1 cellular context compared by ENCODE assay signal in the genomic region with DNA sequence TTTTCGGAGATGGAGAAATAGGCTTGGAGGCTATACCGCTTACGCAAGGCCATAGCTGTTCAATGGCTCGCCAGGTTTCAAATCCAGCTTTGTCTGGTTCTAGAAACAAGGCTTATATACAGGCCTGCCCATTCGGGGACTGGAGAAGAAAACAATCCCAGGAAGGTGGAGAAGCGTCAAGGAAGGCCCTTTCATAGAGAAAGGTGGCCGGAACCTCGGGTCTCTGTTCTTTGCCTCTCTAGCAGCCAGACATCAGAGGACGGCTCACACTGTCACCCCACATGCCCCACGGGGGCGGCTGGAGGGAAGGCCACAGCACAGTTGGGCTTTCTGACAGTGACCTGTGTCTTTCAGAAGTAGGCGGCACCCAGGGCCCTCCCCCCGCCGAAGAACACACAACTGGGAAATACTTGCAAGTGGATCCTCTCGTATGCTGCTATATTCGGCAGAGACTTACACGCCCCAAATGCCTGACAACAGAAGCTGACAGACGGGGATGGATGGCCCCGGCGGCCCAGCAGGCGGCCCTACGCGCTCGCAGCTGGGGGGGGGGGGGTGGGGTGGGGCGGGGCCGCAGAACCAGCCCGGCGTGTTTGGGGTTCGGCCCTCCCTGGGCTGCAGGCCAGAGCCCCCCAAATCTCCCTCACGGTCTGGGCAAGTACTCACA.
A peak's percentile ranks its signal among the peaks of the same experiment; 100 is the strongest.
TF ChIP-seq lines count a peak whose summit lies in the region.

No MANE protein-coding gene starts in this region.

TF ChIP-seq in K562, 482 proteins besides CTCF, POLR2A, EP300 and RAD21 (continued from another document and continues in another):
- TF ChIP-seq, protein P1, sequence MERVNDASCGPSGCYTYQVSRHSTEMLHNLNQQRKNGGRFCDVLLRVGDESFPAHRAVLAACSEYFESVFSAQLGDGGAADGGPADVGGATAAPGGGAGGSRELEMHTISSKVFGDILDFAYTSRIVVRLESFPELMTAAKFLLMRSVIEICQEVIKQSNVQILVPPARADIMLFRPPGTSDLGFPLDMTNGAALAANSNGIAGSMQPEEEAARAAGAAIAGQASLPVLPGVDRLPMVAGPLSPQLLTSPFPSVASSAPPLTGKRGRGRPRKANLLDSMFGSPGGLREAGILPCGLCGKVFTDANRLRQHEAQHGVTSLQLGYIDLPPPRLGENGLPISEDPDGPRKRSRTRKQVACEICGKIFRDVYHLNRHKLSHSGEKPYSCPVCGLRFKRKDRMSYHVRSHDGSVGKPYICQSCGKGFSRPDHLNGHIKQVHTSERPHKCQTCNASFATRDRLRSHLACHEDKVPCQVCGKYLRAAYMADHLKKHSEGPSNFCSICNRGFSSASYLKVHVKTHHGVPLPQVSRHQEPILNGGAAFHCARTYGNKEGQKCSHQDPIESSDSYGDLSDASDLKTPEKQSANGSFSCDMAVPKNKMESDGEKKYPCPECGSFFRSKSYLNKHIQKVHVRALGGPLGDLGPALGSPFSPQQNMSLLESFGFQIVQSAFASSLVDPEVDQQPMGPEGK (CRISPR knock-in tag; IDR thresholded peaks at IDR 0.05; ENCODE audit: borderline replicate concordance) = no peak
- TF ChIP-seq ATF7 (IDR thresholded peaks at IDR 0.05) (no peak), DMBX1 (CRISPR knock-in tag; IDR thresholded peaks at IDR 0.05; ENCODE audit: borderline replicate concordance) (no peak; the same call in 1 of the 2 replicates), SLC30A9 (CRISPR knock-in tag; IDR thresholded peaks at IDR 0.05) (no peak), CBFA2T3 (IDR thresholded peaks at IDR 0.05) (no peak; the same call in 1 of the 2 replicates), SIN3A (IDR thresholded peaks at IDR 0.05; ENCODE audit: borderline replicate concordance in 2 of 2, control insufficient read depth in 1 of 2, low read depth in 2 of 2, low read length in 2 of 2) (peak; percentile 36 to 87; a peak in 2 of 4 replicates), ZNF830 (CRISPR knock-in tag; IDR thresholded peaks at IDR 0.05) (no peak), RBM14 (IDR thresholded peaks at IDR 0.05; ENCODE audit: borderline replicate concordance, insufficient read depth, low read depth, low read length) (no peak), NCOA1 (IDR thresholded peaks at IDR 0.05; ENCODE audit: low read depth) (no peak), ZNF143 (CRISPR knock-in tag; IDR thresholded peaks at IDR 0.05) (no peak), PML (IDR thresholded peaks at IDR 0.05; ENCODE audit: low read length) (no peak), HIVEP1 (CRISPR knock-in tag; IDR thresholded peaks at IDR 0.05) (no peak), PYGO2 (tag; IDR thresholded peaks at IDR 0.05) (no peak), GABPA (tag; conservative IDR thresholded peaks at IDR 0.05; ENCODE audit: low read depth) (no peak), CREM (IDR thresholded peaks at IDR 0.05; ENCODE audit: low read depth) (peak; percentile 58), SIN3B (IDR thresholded peaks at IDR 0.05; ENCODE audit: low read depth) (no peak), DACH1 (IDR thresholded peaks at IDR 0.05; ENCODE audit: partially characterized antibody) (no peak), SMARCE1 (IDR thresholded peaks at IDR 0.05) (no peak), CBX5 (IDR thresholded peaks at IDR 0.05; ENCODE audit: borderline replicate concordance, low read depth) (no peak), RBBP5 (IDR thresholded peaks at IDR 0.05; ENCODE audit: borderline replicate concordance, insufficient read depth, low read length, poor library complexity, severe bottlenecking) (peak; percentile 7), CBX2 (IDR thresholded peaks at IDR 0.05; ENCODE audit: insufficient read depth, low read length, poor library complexity, severe bottlenecking) (no peak), ZBTB7A (IDR thresholded peaks at IDR 0.05; ENCODE audit: borderline replicate concordance, control insufficient read depth, low read depth, low read length) (peak; percentile 8; the same call in 1 of the 2 replicates), MXI1 (IDR thresholded peaks at IDR 0.05; ENCODE audit: low read depth, low read length) (peak; percentile 40; the same call in 1 of the 2 replicates), RBM25 (IDR thresholded peaks at IDR 0.05; ENCODE audit: low read depth, low read length, severe bottlenecking) (no peak), CHD1 (IDR thresholded peaks at IDR 0.05; ENCODE audit: low read length) (no peak), FOS (IDR thresholded peaks at IDR 0.05; ENCODE audit: extremely low read depth, insufficient read length) (no peak), ZNF79 (CRISPR knock-in tag; IDR thresholded peaks at IDR 0.05; ENCODE audit: low read depth) (no peak), ZZZ3 (IDR thresholded peaks at IDR 0.05) (no peak), MED1 (CRISPR knock-in tag; IDR thresholded peaks at IDR 0.05; ENCODE audit: borderline replicate concordance) (no peak), ZNF174 (CRISPR knock-in tag; IDR thresholded peaks at IDR 0.05) (no peak), KAT7 (CRISPR knock-in tag; IDR thresholded peaks at IDR 0.05; ENCODE audit: borderline replicate concordance) (no peak; the same call in 1 of the 2 replicates), MEIS2 (IDR thresholded peaks at IDR 0.05; ENCODE audit: partially characterized antibody) (peak; percentile 97), ZNF586 (CRISPR knock-in tag; conservative IDR thresholded peaks at IDR 0.05) (no peak)
- TF ChIP-seq, protein P2, sequence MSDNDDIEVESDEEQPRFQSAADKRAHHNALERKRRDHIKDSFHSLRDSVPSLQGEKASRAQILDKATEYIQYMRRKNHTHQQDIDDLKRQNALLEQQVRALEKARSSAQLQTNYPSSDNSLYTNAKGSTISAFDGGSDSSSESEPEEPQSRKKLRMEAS (CRISPR knock-in tag; IDR thresholded peaks at IDR 0.05) = no peak
- TF ChIP-seq, protein P3, sequence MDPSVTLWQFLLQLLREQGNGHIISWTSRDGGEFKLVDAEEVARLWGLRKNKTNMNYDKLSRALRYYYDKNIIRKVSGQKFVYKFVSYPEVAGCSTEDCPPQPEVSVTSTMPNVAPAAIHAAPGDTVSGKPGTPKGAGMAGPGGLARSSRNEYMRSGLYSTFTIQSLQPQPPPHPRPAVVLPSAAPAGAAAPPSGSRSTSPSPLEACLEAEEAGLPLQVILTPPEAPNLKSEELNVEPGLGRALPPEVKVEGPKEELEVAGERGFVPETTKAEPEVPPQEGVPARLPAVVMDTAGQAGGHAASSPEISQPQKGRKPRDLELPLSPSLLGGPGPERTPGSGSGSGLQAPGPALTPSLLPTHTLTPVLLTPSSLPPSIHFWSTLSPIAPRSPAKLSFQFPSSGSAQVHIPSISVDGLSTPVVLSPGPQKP (CRISPR knock-in tag; IDR thresholded peaks at IDR 0.05) = no peak
- TF ChIP-seq, protein P4, sequence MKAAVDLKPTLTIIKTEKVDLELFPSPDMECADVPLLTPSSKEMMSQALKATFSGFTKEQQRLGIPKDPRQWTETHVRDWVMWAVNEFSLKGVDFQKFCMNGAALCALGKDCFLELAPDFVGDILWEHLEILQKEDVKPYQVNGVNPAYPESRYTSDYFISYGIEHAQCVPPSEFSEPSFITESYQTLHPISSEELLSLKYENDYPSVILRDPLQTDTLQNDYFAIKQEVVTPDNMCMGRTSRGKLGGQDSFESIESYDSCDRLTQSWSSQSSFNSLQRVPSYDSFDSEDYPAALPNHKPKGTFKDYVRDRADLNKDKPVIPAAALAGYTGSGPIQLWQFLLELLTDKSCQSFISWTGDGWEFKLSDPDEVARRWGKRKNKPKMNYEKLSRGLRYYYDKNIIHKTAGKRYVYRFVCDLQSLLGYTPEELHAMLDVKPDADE (conservative IDR thresholded peaks at IDR 0.05; ENCODE audit: control insufficient read depth, low read depth, low read length) = no peak; the same call in 1 of the 2 replicates
- TF ChIP-seq, protein P5, sequence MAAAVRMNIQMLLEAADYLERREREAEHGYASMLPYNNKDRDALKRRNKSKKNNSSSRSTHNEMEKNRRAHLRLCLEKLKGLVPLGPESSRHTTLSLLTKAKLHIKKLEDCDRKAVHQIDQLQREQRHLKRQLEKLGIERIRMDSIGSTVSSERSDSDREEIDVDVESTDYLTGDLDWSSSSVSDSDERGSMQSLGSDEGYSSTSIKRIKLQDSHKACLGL (CRISPR knock-in tag; IDR thresholded peaks at IDR 0.05; ENCODE audit: borderline replicate concordance, poor library complexity, severe bottlenecking) = no peak
- TF ChIP-seq, protein P6, sequence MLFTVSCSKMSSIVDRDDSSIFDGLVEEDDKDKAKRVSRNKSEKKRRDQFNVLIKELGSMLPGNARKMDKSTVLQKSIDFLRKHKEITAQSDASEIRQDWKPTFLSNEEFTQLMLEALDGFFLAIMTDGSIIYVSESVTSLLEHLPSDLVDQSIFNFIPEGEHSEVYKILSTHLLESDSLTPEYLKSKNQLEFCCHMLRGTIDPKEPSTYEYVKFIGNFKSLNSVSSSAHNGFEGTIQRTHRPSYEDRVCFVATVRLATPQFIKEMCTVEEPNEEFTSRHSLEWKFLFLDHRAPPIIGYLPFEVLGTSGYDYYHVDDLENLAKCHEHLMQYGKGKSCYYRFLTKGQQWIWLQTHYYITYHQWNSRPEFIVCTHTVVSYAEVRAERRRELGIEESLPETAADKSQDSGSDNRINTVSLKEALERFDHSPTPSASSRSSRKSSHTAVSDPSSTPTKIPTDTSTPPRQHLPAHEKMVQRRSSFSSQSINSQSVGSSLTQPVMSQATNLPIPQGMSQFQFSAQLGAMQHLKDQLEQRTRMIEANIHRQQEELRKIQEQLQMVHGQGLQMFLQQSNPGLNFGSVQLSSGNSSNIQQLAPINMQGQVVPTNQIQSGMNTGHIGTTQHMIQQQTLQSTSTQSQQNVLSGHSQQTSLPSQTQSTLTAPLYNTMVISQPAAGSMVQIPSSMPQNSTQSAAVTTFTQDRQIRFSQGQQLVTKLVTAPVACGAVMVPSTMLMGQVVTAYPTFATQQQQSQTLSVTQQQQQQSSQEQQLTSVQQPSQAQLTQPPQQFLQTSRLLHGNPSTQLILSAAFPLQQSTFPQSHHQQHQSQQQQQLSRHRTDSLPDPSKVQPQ (CRISPR knock-in tag; IDR thresholded peaks at IDR 0.05; ENCODE audit: borderline replicate concordance) = no peak
- TF ChIP-seq, protein P7, sequence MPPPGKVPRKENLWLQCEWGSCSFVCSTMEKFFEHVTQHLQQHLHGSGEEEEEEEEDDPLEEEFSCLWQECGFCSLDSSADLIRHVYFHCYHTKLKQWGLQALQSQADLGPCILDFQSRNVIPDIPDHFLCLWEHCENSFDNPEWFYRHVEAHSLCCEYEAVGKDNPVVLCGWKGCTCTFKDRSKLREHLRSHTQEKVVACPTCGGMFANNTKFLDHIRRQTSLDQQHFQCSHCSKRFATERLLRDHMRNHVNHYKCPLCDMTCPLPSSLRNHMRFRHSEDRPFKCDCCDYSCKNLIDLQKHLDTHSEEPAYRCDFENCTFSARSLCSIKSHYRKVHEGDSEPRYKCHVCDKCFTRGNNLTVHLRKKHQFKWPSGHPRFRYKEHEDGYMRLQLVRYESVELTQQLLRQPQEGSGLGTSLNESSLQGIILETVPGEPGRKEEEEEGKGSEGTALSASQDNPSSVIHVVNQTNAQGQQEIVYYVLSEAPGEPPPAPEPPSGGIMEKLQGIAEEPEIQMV (tag; conservative IDR thresholded peaks at IDR 0.05; ENCODE audit: low read depth) = no peak
- TF ChIP-seq, protein P8, sequence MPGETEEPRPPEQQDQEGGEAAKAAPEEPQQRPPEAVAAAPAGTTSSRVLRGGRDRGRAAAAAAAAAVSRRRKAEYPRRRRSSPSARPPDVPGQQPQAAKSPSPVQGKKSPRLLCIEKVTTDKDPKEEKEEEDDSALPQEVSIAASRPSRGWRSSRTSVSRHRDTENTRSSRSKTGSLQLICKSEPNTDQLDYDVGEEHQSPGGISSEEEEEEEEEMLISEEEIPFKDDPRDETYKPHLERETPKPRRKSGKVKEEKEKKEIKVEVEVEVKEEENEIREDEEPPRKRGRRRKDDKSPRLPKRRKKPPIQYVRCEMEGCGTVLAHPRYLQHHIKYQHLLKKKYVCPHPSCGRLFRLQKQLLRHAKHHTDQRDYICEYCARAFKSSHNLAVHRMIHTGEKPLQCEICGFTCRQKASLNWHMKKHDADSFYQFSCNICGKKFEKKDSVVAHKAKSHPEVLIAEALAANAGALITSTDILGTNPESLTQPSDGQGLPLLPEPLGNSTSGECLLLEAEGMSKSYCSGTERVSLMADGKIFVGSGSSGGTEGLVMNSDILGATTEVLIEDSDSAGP (CRISPR knock-in tag; IDR thresholded peaks at IDR 0.05) = no peak
- TF ChIP-seq, protein P9, sequence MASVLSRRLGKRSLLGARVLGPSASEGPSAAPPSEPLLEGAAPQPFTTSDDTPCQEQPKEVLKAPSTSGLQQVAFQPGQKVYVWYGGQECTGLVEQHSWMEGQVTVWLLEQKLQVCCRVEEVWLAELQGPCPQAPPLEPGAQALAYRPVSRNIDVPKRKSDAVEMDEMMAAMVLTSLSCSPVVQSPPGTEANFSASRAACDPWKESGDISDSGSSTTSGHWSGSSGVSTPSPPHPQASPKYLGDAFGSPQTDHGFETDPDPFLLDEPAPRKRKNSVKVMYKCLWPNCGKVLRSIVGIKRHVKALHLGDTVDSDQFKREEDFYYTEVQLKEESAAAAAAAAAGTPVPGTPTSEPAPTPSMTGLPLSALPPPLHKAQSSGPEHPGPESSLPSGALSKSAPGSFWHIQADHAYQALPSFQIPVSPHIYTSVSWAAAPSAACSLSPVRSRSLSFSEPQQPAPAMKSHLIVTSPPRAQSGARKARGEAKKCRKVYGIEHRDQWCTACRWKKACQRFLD (CRISPR knock-in tag; IDR thresholded peaks at IDR 0.05) = no peak; the same call in 1 of the 2 replicates
- TF ChIP-seq, protein P10, sequence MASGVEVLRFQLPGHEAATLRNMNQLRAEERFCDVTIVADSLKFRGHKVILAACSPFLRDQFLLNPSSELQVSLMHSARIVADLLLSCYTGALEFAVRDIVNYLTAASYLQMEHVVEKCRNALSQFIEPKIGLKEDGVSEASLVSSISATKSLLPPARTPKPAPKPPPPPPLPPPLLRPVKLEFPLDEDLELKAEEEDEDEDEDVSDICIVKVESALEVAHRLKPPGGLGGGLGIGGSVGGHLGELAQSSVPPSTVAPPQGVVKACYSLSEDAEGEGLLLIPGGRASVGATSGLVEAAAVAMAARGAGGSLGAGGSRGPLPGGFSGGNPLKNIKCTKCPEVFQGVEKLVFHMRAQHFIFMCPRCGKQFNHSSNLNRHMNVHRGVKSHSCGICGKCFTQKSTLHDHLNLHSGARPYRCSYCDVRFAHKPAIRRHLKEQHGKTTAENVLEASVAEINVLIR (CRISPR knock-in tag; IDR thresholded peaks at IDR 0.05) = no peak
- TF ChIP-seq, protein P11, sequence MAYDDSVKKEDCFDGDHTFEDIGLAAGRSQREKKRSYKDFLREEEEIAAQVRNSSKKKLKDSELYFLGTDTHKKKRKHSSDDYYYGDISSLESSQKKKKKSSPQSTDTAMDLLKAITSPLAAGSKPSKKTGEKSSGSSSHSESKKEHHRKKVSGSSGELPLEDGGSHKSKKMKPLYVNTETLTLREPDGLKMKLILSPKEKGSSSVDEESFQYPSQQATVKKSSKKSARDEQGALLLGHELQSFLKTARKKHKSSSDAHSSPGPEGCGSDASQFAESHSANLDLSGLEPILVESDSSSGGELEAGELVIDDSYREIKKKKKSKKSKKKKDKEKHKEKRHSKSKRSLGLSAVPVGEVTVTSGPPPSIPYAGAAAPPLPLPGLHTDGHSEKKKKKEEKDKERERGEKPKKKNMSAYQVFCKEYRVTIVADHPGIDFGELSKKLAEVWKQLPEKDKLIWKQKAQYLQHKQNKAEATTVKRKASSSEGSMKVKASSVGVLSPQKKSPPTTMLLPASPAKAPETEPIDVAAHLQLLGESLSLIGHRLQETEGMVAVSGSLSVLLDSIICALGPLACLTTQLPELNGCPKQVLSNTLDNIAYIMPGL (CRISPR knock-in tag; IDR thresholded peaks at IDR 0.05) = no peak
